ENCODE assay signal across 27 cellular contexts in genomic region chr21:34037009-34037408, GRCh38.
"Had no signal": no experiment of that assay in that cellular context is flagged by ENCODE, and none has a peak within 500 bp of the region (broad histone marks: within the 10 kb centered on the region; RNA-seq: fewer than 3 reads in every experiment).

No MANE protein-coding gene starts in this region.

- H3K36me3 ChIP-seq: adrenal gland, heart left ventricle, left ventricle myocardium inferior, thyroid gland, upper lobe of right lung had no signal

- H3K27me3 ChIP-seq: adrenal gland, heart left ventricle, thyroid gland, upper lobe of right lung had no signal

- H3K27ac ChIP-seq: adrenal gland, heart left ventricle, left ventricle myocardium inferior, skin epidermis, thyroid gland, upper lobe of right lung had no signal

- H3K27ac Mint-ChIP-seq: activated B cell treated with CpG ODN at 0.5 μM for 24 hours; activated CD8-positive, alpha-beta memory T cell treated with anti-CD3 and anti-CD28 coated beads, Interleukin-2, amount 10 ng/mL, durations not matched to agents 7 days and 5 days; activated naive CD8-positive, alpha-beta T cell treated with anti-CD3 and anti-CD28 coated beads for 36 hours; brain; effector memory CD8-positive, alpha-beta T cell; progenitor cell of endocrine pancreas; stimulated activated memory B cell treated with anti-CD40 and anti-IgM and Interleukin-4, amounts not matched to agents 10 μg/mL and 1 μg/mL and 100 μg/mL, for 72 hours; T-helper 2 cell treated with Interferon-gamma antibody and Interleukin-4, amounts not matched to agents 5 μg/mL and 100 μg/mL, for 36 hours had no signal

- H3K4me1 ChIP-seq: adrenal gland, heart left ventricle, left ventricle myocardium inferior, upper lobe of right lung had no signal

- H3K4me3 ChIP-seq: adrenal gland, heart left ventricle, left ventricle myocardium inferior, skin epidermis, thyroid gland, upper lobe of right lung had no signal

- DNase-seq: activated B cell treated with CpG ODN at 0.5 μM for 24 hours; activated CD4-positive, alpha-beta T cell treated with anti-CD3 and anti-CD28 coated beads, Interleukin-2, amount 50 U/mL, for 1 hour; activated CD8-positive, alpha-beta memory T cell treated with anti-CD3 and anti-CD28 coated beads, Interleukin-2, amount 10 ng/mL, durations not matched to agents 7 days and 5 days; activated CD8-positive, alpha-beta T cell treated with anti-CD3 and anti-CD28 coated beads, Interleukin-2, amount 10 ng/mL, durations not matched to agents 7 days and 5 days; activated naive CD4-positive, alpha-beta T cell treated with Interleukin-2 at 50 U/mL for 16 hours; activated naive CD8-positive, alpha-beta T cell treated with anti-CD3 and anti-CD28 coated beads for 36 hours; activated T-cell treated with anti-CD3 and anti-CD28 coated beads, Interleukin-2, amount 50 U/mL, for 48 hours; adrenal gland; aorta; cortex of kidney; effector memory CD8-positive, alpha-beta T cell; heart left ventricle; left ventricle myocardium inferior; stimulated activated CD4-positive, alpha-beta T cell treated with anti-CD3 and anti-CD28 coated beads, Interleukin-1b, Interleukin-23, amount 100 ng/mL, for 48 hours; stimulated activated CD4-positive, alpha-beta T cell treated with anti-CD3 and anti-CD28 coated beads, Interleukin-4, amount 100 ng/mL, for 4 hours; stimulated activated CD8-positive, alpha-beta memory T cell treated with anti-CD3 and anti-CD28 coated beads, Interleukin-4, amount 100 ng/mL, for 48 hours; stimulated activated naive CD8-positive, alpha-beta T cell treated with anti-CD3 and anti-CD28 coated beads, Interleukin-15, amount 100 ng/mL, for 72 hours; T-helper 1 cell; thyroid gland; upper lobe of right lung had no signal

- H3K4me1 Mint-ChIP-seq: brain; stimulated activated memory B cell treated with anti-CD40 and anti-IgM and Interleukin-4, amounts not matched to agents 10 μg/mL and 1 μg/mL and 100 μg/mL, for 72 hours had no signal

- H3K36me3 Mint-ChIP-seq: activated naive CD8-positive, alpha-beta T cell treated with anti-CD3 and anti-CD28 coated beads for 36 hours; brain; natural killer cell treated with Interleukin-12 subunit alpha and Interleukin-12 subunit beta and Interleukin-15 and Interleukin-18, amount 100 ng/mL, for 72 hours; stimulated activated memory B cell treated with anti-CD40 and anti-IgM and Interleukin-4, amounts not matched to agents 10 μg/mL and 1 μg/mL and 100 μg/mL, for 72 hours had no signal

- H3K4me3 Mint-ChIP-seq: activated B cell treated with CpG ODN at 0.5 μM for 24 hours; activated CD8-positive, alpha-beta memory T cell treated with anti-CD3 and anti-CD28 coated beads, Interleukin-2, amount 10 ng/mL, durations not matched to agents 7 days and 5 days; activated CD8-positive, alpha-beta T cell treated with anti-CD3 and anti-CD28 coated beads, Interleukin-2, amount 10 ng/mL, durations not matched to agents 7 days and 5 days; activated naive CD8-positive, alpha-beta T cell treated with anti-CD3 and anti-CD28 coated beads for 36 hours; brain; effector memory CD8-positive, alpha-beta T cell; natural killer cell treated with Interleukin-12 subunit alpha and Interleukin-12 subunit beta and Interleukin-15 and Interleukin-18, amount 100 ng/mL, for 72 hours; stimulated activated memory B cell treated with anti-CD40 and anti-IgM and Interleukin-4, amounts not matched to agents 10 μg/mL and 1 μg/mL and 100 μg/mL, for 72 hours; stimulated activated naive CD8-positive, alpha-beta T cell treated with anti-CD3 and anti-CD28 coated beads, Interleukin-15, amount 100 ng/mL, for 72 hours; T-helper 2 cell treated with Interferon-gamma antibody and Interleukin-4, amounts not matched to agents 5 μg/mL and 100 μg/mL, for 36 hours had no signal

- H3K9me3 ChIP-seq: adrenal gland, heart left ventricle, left ventricle myocardium inferior, thyroid gland, upper lobe of right lung had no signal

- H3K27me3 Mint-ChIP-seq: activated B cell treated with CpG ODN at 0.5 μM for 24 hours; activated CD8-positive, alpha-beta memory T cell treated with anti-CD3 and anti-CD28 coated beads, Interleukin-2, amount 10 ng/mL, durations not matched to agents 7 days and 5 days; activated naive CD8-positive, alpha-beta T cell treated with anti-CD3 and anti-CD28 coated beads for 36 hours; natural killer cell treated with Interleukin-12 subunit alpha and Interleukin-12 subunit beta and Interleukin-15 and Interleukin-18, amount 100 ng/mL, for 72 hours; stimulated activated naive CD8-positive, alpha-beta T cell treated with anti-CD3 and anti-CD28 coated beads, Interleukin-15, amount 100 ng/mL, for 72 hours had no signal

- FAIRE-seq: endothelial cell of umbilical vein had no signal

- H3K9me3 Mint-ChIP-seq: activated B cell treated with CpG ODN at 0.5 μM for 24 hours; activated naive CD8-positive, alpha-beta T cell treated with anti-CD3 and anti-CD28 coated beads for 36 hours; brain; effector memory CD8-positive, alpha-beta T cell had no signal
